ENCODE assay signal across 6 cellular contexts in genomic region chr2:19732255-19732654, GRCh38.
"Had no signal": no experiment of that assay in that cellular context is flagged by ENCODE, and none has a peak within 500 bp of the region (broad histone marks: within the 10 kb centered on the region; RNA-seq: fewer than 3 reads in every experiment).

No MANE protein-coding gene starts in this region.

- H3K27ac Mint-ChIP-seq: IgD-negative memory B cell had no signal

- H3K9me3 Mint-ChIP-seq: IgD-negative memory B cell had no signal

- H3K4me1 ChIP-seq: HAP-1 had no signal

- H3K27ac ChIP-seq: GM23248 had no signal

- H3K9ac ChIP-seq: GM23248 had no signal

- H3K36me3 Mint-ChIP-seq: IgD-negative memory B cell had no signal

- H3K36me3 ChIP-seq: HAP-1 had no signal

- H3K9me3 ChIP-seq: HAP-1 had no signal

- DNase-seq: GM23248, GOT3, H7, KG1 had no signal

- H3K4me3 Mint-ChIP-seq: IgD-negative memory B cell had no signal

- H3K4me1 Mint-ChIP-seq: IgD-negative memory B cell had no signal

- H2AFZ ChIP-seq: GM23248 had no signal

- H3K4me3 ChIP-seq: GM23248, HAP-1 had no signal
